8 cellular contexts compared by ENCODE assay signal in the genomic region with DNA sequence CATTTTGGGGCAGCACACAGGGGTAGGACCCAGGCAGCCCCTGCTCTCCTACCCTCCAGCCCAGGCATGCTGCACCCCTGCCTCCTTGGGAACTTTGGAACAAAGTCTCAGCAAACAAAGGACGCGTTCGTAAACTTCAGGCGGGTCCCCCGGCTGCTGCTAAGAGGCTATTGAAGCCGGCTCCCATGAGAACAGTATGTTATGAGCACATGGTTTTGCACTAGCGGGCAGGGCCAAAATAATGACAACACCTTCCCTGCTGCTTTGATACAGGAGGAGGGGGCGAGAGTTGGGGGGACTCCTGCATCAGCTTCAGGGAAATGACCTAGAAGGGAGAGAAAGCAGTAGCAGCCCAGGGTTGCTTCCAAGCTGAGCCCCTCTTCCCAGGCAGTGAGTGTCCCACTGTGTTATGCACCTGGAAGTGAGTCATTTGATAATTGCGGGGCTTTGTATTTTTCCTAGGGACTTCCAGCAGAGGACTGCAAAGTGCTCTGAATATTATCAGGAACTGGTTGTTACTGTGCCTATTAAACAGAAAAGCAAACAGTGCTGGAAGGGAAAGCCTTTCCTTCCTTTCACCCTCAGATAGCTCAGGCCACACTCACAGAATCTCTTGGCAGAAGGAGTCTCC. TPM values are rescaled to one million over a fixed set of nuclear protein-coding genes. Genes with fewer than 3 reads are reported as not detected.
DNase-seq lines count a peak whose midpoint lies in the region; ATAC-seq, FAIRE-seq and TF ChIP-seq lines count a peak whose summit lies in the region.

No MANE protein-coding gene starts in this region.

- H3F3A ChIP-seq in Loucy (ENCODE audit: low read depth), result no peaks in the 10 kb centered on the region

- POLR2A ChIA-PET in A549 (lab: Yijun Ruan, JAX) (no interaction called here), HepG2 (lab: Yijun Ruan, JAX) (no interaction called here)

- peak overlapping the region; percentile 93 to 97 for H3K27ac ChIP-seq in A549
- peak overlapping the region; percentile 34 for H3K27ac ChIP-seq in HepG2 (ENCODE audit: extremely low read length, insufficient read depth, low read length)
- H3K27ac ChIP-seq in thyroid gland, result peak overlapping the region; percentile 66 to 99 (median 98)

- CTCF ChIA-PET in A549 (lab: Yijun Ruan, JAX) (interaction anchor here (1.3 to 5.9 kb wide), 6 partner anchors 18 to 42 kb away, joined by 3 to 45 read pairs (median 8); no protein-coding TSS in a partner anchor), HepG2 (lab: Yijun Ruan, JAX; ENCODE audit: low intra/inter-chr PET ratio, low total read pairs) (no interaction called here)

- H2AFZ ChIP-seq in Loucy (ENCODE audit: low read length) (no peak overlapping the region), HepG2 (ENCODE audit: low read length) (no peak overlapping the region)

- TF ChIP-seq EP300 in A549 (IDR thresholded peaks at IDR 0.05) (no peak), HepG2 (IDR thresholded peaks at IDR 0.05; ENCODE audit: low read depth in 2 of 2, low read length in 2 of 2) (no peak; a peak in 1 of 4 replicates), HepG2 (CRISPR knock-in tag; IDR thresholded peaks at IDR 0.05; ENCODE audit: borderline replicate concordance) (no peak)

- H3K9me3 ChIP-seq in A549 (no peaks in the 10 kb centered on the region), Loucy (ENCODE audit: insufficient read depth, low read depth, low read length) (no peaks in the 10 kb centered on the region), HepG2 (ENCODE audit: low read length) (no peaks in the 10 kb centered on the region), thyroid gland (no peaks in the 10 kb centered on the region)

- H3K79me2 ChIP-seq in Loucy (ENCODE audit: insufficient read depth, low read length), result peaks cover 100% of the 10 kb centered on the region
- H3K79me2 ChIP-seq in HepG2 (ENCODE audit: insufficient read depth, low read length), result no peaks in the 10 kb centered on the region

- intact Hi-C loops in HepG2 (cut with micrococcal nuclease; ENCODE audit: unreplicated experiment) (no loop called here), thyroid gland (cut with DNase I) (no loop called here)

- TF ChIP-seq RAD21 in A549 (conservative IDR thresholded peaks at IDR 0.05 in 1 of 2, IDR thresholded peaks at IDR 0.05 in 1 of 2) (no peak), HepG2 (CRISPR knock-in tag; IDR thresholded peaks at IDR 0.05) (no peak)

- H3K9ac ChIP-seq in Loucy (ENCODE audit: low read depth, low read length, poor library complexity, severe bottlenecking) (no peak overlapping the region), HepG2 (ENCODE audit: insufficient read depth, low read depth, low read length) (no peak overlapping the region)

- DNase-seq in A549 (ENCODE audit: low read depth in 1 of 2, low spot score in 1 of 2), result no peak
- DNase-seq in brain pericyte (ENCODE audit: low read depth, low spot score), result peak; percentile 95
- DNase-seq in HepG2 (ENCODE audit: low spot score), result peak; percentile 70
- peak; percentile 78 to 79 for DNase-seq in thyroid gland
- no peak for DNase-seq in SKM-1 (lab: John Stamatoyannopoulos, UW; ENCODE audit: unreplicated experiment)
- no peak for DNase-seq in GM19238 (ENCODE audit: insufficient read length, low spot score)

- H4K20me1 ChIP-seq in Loucy (ENCODE audit: insufficient read depth, low read length, poor library complexity, severe bottlenecking) (peaks cover 68% of the 10 kb centered on the region), HepG2 (ENCODE audit: insufficient read depth, low read length) (no peaks in the 10 kb centered on the region)

- no peaks in the 10 kb centered on the region for H3K9me2 ChIP-seq in Loucy (replicated peaks; ENCODE audit: low read depth, low read length)

- BruUV-seq in HepG2 (replicated peaks; lab: Mats Ljungman, UMichigan), result no TSS peak

- no peaks in the 10 kb centered on the region for H3K27me3 ChIP-seq in Loucy (ENCODE audit: insufficient read depth, low read length, poor library complexity, severe bottlenecking)
- no peaks in the 10 kb centered on the region for H3K27me3 ChIP-seq in HepG2 (ENCODE audit: control insufficient read depth in 1 of 2, insufficient read depth in 2 of 2, low read length in 2 of 2)
- no peaks in the 10 kb centered on the region for H3K27me3 ChIP-seq in thyroid gland

- 28% methylated on average over 9 of the region's 9 CpGs for WGBS in A549 (ENCODE audit: missing lambda C conversion rate)
- WGBS in HepG2 (ENCODE audit: low lambda C conversion rate), result 13% methylated on average over 8 of the region's 9 CpGs
- WGBS in thyroid gland, 2 donors, result 6 to 20% methylated on average over 9 of the region's 9 CpGs

- ATAC-seq in A549 (peak in 1 of 2 experiments; percentile 8; a peak in 2 of 6 replicates), HepG2 (peak; percentile 54), GM21390 (IDR thresholded peaks at IDR 0.05; ENCODE audit: unreplicated experiment) (no peak)

- in situ Hi-C loops in HepG2 (cut with HindIII; ENCODE audit: extremely low pct_ligation_motif_present, low pct_unique_long_range_greater_than_20kb), result no loop called here

- H3K36me3 ChIP-seq in Loucy (ENCODE audit: insufficient read depth, low read length) (no peaks in the 10 kb centered on the region; the same call in 1 of the 2 replicates), HepG2 (replicated peaks in 1 of 2; ENCODE audit: control insufficient read depth in 1 of 2, insufficient read depth in 2 of 2, low read length in 2 of 2) (no peaks in the 10 kb centered on the region; a peak in 1 of 5 replicates), thyroid gland (no peaks in the 10 kb centered on the region)

- H3K4me1 ChIP-seq in A549, result peaks cover 86% of the 10 kb centered on the region
- H3K4me1 ChIP-seq in Loucy (ENCODE audit: insufficient read depth, low read length, poor library complexity, severe bottlenecking), result peaks cover 100% of the 10 kb centered on the region
- peaks cover 69% of the 10 kb centered on the region for H3K4me1 ChIP-seq in HepG2 (ENCODE audit: insufficient read depth, low read length)
- peaks cover 100% of the 10 kb centered on the region in 2 donors for H3K4me1 ChIP-seq in thyroid gland

- TF ChIP-seq POLR2A in A549 (IDR thresholded peaks at IDR 0.05; ENCODE audit: low read length) (no peak), HepG2 (IDR thresholded peaks at IDR 0.05; ENCODE audit: insufficient read depth in 1 of 2, low read depth in 2 of 2, low read length in 2 of 2) (no peak), thyroid gland (IDR thresholded peaks at IDR 0.05) (peak in 1 of 2 donors; percentile 46)

- TF ChIP-seq CTCF in A549 (IDR thresholded peaks at IDR 0.05) (no peak), Loucy (conservative IDR thresholded peaks at IDR 0.05; ENCODE audit: low read length) (no peak), HepG2 (CRISPR knock-in tag; IDR thresholded peaks at IDR 0.05) (no peak), thyroid gland (IDR thresholded peaks at IDR 0.05) (no peak)

- H3K4me3 ChIP-seq in A549 (0 out of 3 replicates have a peak overlapping the region, but pooled peaks have one; percentile 1), Loucy (ENCODE audit: low read length, poor library complexity, severe bottlenecking) (peak overlapping the region; percentile 23), HepG2 (replicated peaks in 1 of 3; ENCODE audit: insufficient read depth in 1 of 3, low read depth in 2 of 3, low read length in 3 of 3) (peak overlapping the region in 1 of 3 experiments; percentile 27; a peak in 2 of 6 replicates), thyroid gland (replicated peaks in 1 of 3) (no peak overlapping the region)

- FAIRE-seq in A549 (lab: Jason Lieb, UNC) (no peak), HepG2 (lab: Jason Lieb, UNC) (peak; percentile 47)

- H3K4me2 ChIP-seq in A549 (peak overlapping the region; percentile 72), Loucy (ENCODE audit: low read depth, low read length, poor library complexity, severe bottlenecking) (peak overlapping the region; percentile 85), HepG2 (ENCODE audit: low read depth, low read length) (peak overlapping the region; percentile 79)

RNA-seq across cellular contexts. Expression of a gene that starts 6.9 kb away (rescaled TPM):
- polyA plus RNA-seq in A549 (2011; rRNA removed) (14.8 and 17.4 TPM in 2 replicates), A549 (2017; fragmentation: RNase III; extraction: RNeasy Plus Mini Kit Qiagen cat#74134 plus additional on column Dnase treatment) (18.3 to 21.0 TPM (median 19.8 TPM) in 3 replicates), HepG2 (2011; rRNA removed) (2.8 and 3.0 TPM in 2 replicates)
- polyA plus RNA-seq in A549 (2012; cell fraction: cytosol; rRNA removed), result 8.0 and 12.1 TPM in 2 replicates
- polyA plus RNA-seq in A549 (2012; cell fraction: nucleus; rRNA removed), result 17.9 and 19.4 TPM in 2 replicates
- polyA minus RNA-seq in A549 (2011; rRNA and poly(A)+ RNA removed), result 20.6 and 23.2 TPM in 2 replicates
- total RNA-seq in HepG2 (2016; rRNA removed; fragmentation: Illumina TruSeq; extraction: Trizol) (0.58 and 1.00 TPM in 2 replicates), thyroid gland (10 to 100 TPM; 28.0 to 44.2 (median 29.4) TPM)
- 0.09 and 0.10 TPM in 2 replicates for total RNA-seq in HepG2 (2016; cell fraction: cytosol; rRNA removed; fragmentation: Illumina TruSeq; extraction: Trizol; ENCODE audit: low read depth)
- total RNA-seq in HepG2 (2016; cell fraction: insoluble cytoplasmic fraction; rRNA removed; fragmentation: Illumina TruSeq; extraction: Trizol), result 0.55 and 1.0 TPM in 2 replicates
- 0.38 and 0.53 TPM in 2 replicates for total RNA-seq in HepG2 (2016; cell fraction: membrane; rRNA removed; fragmentation: Illumina TruSeq; extraction: Trizol)
- total RNA-seq in HepG2 (2016; cell fraction: nucleus; rRNA removed; fragmentation: Illumina TruSeq; extraction: Trizol), result 1.4 and 2.2 TPM in 2 replicates
- 2.7 and 3.0 TPM in 2 replicates for polyA plus RNA-seq in HepG2 (2011; cell fraction: cytosol; rRNA removed)
- 4.0 and 5.2 TPM in 2 replicates for polyA plus RNA-seq in HepG2 (2011; cell fraction: nucleus; rRNA removed)
- polyA plus RNA-seq in HepG2 (2012), result 1.5 and 2.5 TPM in 2 replicates
- polyA plus RNA-seq in HepG2 (2016; cell fraction: cytosol; fragmentation: Illumina TruSeq; extraction: Trizol; ENCODE audit: low read depth), result 0.14 and 0.15 TPM in 2 replicates
- 0.71 and 1.0 TPM in 2 replicates for polyA plus RNA-seq in HepG2 (2016; cell fraction: insoluble cytoplasmic fraction; fragmentation: Illumina TruSeq; extraction: Trizol; ENCODE audit: low read depth)
- 0.26 and 0.37 TPM in 2 replicates for polyA plus RNA-seq in HepG2 (2016; cell fraction: membrane; fragmentation: Illumina TruSeq; extraction: Trizol; ENCODE audit: low read depth)
- 3.0 and 3.4 TPM in 2 replicates for polyA plus RNA-seq in HepG2 (2016; cell fraction: nucleus; fragmentation: Illumina TruSeq; extraction: Trizol; ENCODE audit: insufficient read depth, low read depth)
- polyA minus RNA-seq in HepG2 (2011; rRNA and poly(A)+ RNA removed; ENCODE audit: low replicate concordance), result 12.8 and 29.6 TPM in 2 replicates
- polyA minus RNA-seq in HepG2 (2011; cell fraction: cytosol; rRNA and poly(A)+ RNA removed), result 3.2 and 4.6 TPM in 2 replicates
- polyA minus RNA-seq in HepG2 (2011; cell fraction: nucleus; rRNA and poly(A)+ RNA removed), result 9.7 and 10.7 TPM in 2 replicates

RNA-seq across cellular contexts. Expression of a gene that starts 22.3 kb away (rescaled TPM):
- polyA plus RNA-seq in A549 (2011; rRNA removed) (0.16 and 0.22 TPM in 2 replicates), A549 (2017; fragmentation: RNase III; extraction: RNeasy Plus Mini Kit Qiagen cat#74134 plus additional on column Dnase treatment) (0.17 to 0.32 TPM (median 0.25 TPM) in 3 replicates), HepG2 (2011; rRNA removed) (0.03 TPM in 2 replicates)
- polyA plus RNA-seq in A549 (2012; cell fraction: cytosol; rRNA removed), result 0.03 and 0.12 TPM in 2 replicates
- polyA plus RNA-seq in A549 (2012; cell fraction: nucleus; rRNA removed), result 0.07 TPM in 1 of 2 replicates, not detected in the other
- polyA minus RNA-seq in A549 (2011; rRNA and poly(A)+ RNA removed), result 0.50 TPM in 1 of 2 replicates, not detected in the other
- total RNA-seq in HepG2 (2016; rRNA removed; fragmentation: Illumina TruSeq; extraction: Trizol) (not detected in 2 replicates), thyroid gland (1 to 10 TPM; 1.0 to 1.6 (median 1.2) TPM)
- total RNA-seq in HepG2 (2016; cell fraction: cytosol; rRNA removed; fragmentation: Illumina TruSeq; extraction: Trizol; ENCODE audit: low read depth), result not detected in 2 replicates
- not detected in 2 replicates for total RNA-seq in HepG2 (2016; cell fraction: insoluble cytoplasmic fraction; rRNA removed; fragmentation: Illumina TruSeq; extraction: Trizol)
- total RNA-seq in HepG2 (2016; cell fraction: membrane; rRNA removed; fragmentation: Illumina TruSeq; extraction: Trizol), result not detected in 2 replicates
- total RNA-seq in HepG2 (2016; cell fraction: nucleus; rRNA removed; fragmentation: Illumina TruSeq; extraction: Trizol), result not detected in 2 replicates
- polyA plus RNA-seq in HepG2 (2011; cell fraction: cytosol; rRNA removed), result not detected in 2 replicates
- polyA plus RNA-seq in HepG2 (2011; cell fraction: nucleus; rRNA removed), result 0.12 and 0.19 TPM in 2 replicates
- polyA plus RNA-seq in HepG2 (2012), result 0.09 TPM in 1 of 2 replicates, not detected in the other
- not detected in 2 replicates for polyA plus RNA-seq in HepG2 (2016; cell fraction: cytosol; fragmentation: Illumina TruSeq; extraction: Trizol; ENCODE audit: low read depth)
- not detected in 2 replicates for polyA plus RNA-seq in HepG2 (2016; cell fraction: insoluble cytoplasmic fraction; fragmentation: Illumina TruSeq; extraction: Trizol; ENCODE audit: low read depth)
- polyA plus RNA-seq in HepG2 (2016; cell fraction: membrane; fragmentation: Illumina TruSeq; extraction: Trizol; ENCODE audit: low read depth), result not detected in 2 replicates
- not detected in 2 replicates for polyA plus RNA-seq in HepG2 (2016; cell fraction: nucleus; fragmentation: Illumina TruSeq; extraction: Trizol; ENCODE audit: insufficient read depth, low read depth)
- polyA minus RNA-seq in HepG2 (2011; rRNA and poly(A)+ RNA removed; ENCODE audit: low replicate concordance), result not detected in 2 replicates
- not detected in 2 replicates for polyA minus RNA-seq in HepG2 (2011; cell fraction: cytosol; rRNA and poly(A)+ RNA removed)
- polyA minus RNA-seq in HepG2 (2011; cell fraction: nucleus; rRNA and poly(A)+ RNA removed), result 0.13 TPM in 1 of 2 replicates, not detected in the other

Comparison
In these comparisons a context has a peak if more than half of its experiments do, and no peak if none do; other contexts are left out.
1. DNase-seq: peak in brain pericyte (single experiment), HepG2 (single experiment) and thyroid gland (2 of 2); none in A549 (0 of 2), SKM-1 (single experiment) and GM19238 (single experiment).
2. H3K27ac ChIP-seq: peak in every context shown above with its lines; median percentile 98 in thyroid gland; 95 in A549; 34 in HepG2.
3. H3K4me3 ChIP-seq: peak in A549 (single experiment) and Loucy (single experiment); none in thyroid gland (0 of 3).
4. RNA of a gene that starts 6.9 kb away (total RNA-seq): 28.0 to 44.2 TPM in thyroid gland; 0.09 to 2.2 TPM in HepG2; every median in the first group is over 4 times any median in the second.
5. Peak in every context shown above with its lines, with median percentiles within 50 percentile points of each other: H3K4me2 ChIP-seq.